In the genomic region with DNA sequence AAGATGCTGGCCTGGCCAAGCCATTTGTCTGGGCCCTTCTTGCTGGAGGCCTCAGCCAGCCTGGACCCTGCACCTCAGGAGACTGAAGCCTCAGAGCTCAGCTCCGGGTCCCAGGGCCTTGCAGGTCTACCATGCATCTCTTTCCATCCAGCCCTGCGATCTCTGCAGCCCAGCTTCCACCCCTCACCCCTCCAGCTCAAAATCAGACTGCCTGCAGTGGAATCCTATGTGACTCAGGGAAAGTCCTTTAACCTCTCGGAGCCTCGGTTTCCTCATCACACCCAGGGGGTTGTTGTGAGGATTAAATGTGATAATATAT, we compare ENCODE assay signal across 27 cellular contexts. TPM values are rescaled to one million over a fixed set of nuclear protein-coding genes. Genes with fewer than 3 reads are reported as not detected.
"Had no signal": no experiment of that assay in that cellular context is flagged by ENCODE, and none has a peak within 500 bp of the region (broad histone marks: within the 10 kb centered on the region; RNA-seq: fewer than 3 reads in every experiment).

No MANE protein-coding gene starts in this region.

- H3K36me3 ChIP-seq: breast epithelium, SJSA1 had no signal

- H3K27me3 ChIP-seq: breast epithelium, SJSA1 had no signal

- H3K27ac Mint-ChIP-seq: activated CD4-positive, alpha-beta memory T cell treated with anti-CD3 and anti-CD28 coated beads for 36 hours; activated naive CD4-positive, alpha-beta T cell treated with anti-CD3 and anti-CD28 coated beads, Interleukin-2, amount 10 ng/mL, durations not matched to agents 7 days and 5 days; activated naive CD8-positive, alpha-beta T cell treated with anti-CD3 and anti-CD28 coated beads for 36 hours; activated T-cell treated with anti-CD3 and anti-CD28 coated beads, Interleukin-2, amount 50 U/mL, for 72 hours; activated T-helper 2 cell treated with anti-CD3 and anti-CD28 coated beads, Interferon-gamma antibody, Interleukin-2, Interleukin-4, amounts not matched to agents 10 μg/mL and 5 μg/mL and 100 μg/mL, durations not matched to agents 14 hours and 24 hours and 36 hours; T-helper 1 cell treated with Interleukin-12 subunit alpha and Interleukin-12 subunit beta and Interleukin-4 antibody, amounts not matched to agents 30 μg/mL and 1 μg/mL, for 36 hours; WTC11 had no signal

- H3K4me3 ChIP-seq: breast epithelium, SJSA1 had no signal

- ATAC-seq: activated T-cell treated with anti-CD3 and anti-CD28 coated beads, Interleukin-2, amount 50 U/mL, for 72 hours; Panc1; SK-N-SH treated with all-trans-retinoic acid at 6 μM for 48 hours; WTC11 had no signal

- H3K4me3 Mint-ChIP-seq: activated CD4-positive, alpha-beta memory T cell treated with anti-CD3 and anti-CD28 coated beads for 36 hours; activated naive CD4-positive, alpha-beta T cell treated with anti-CD3 and anti-CD28 coated beads, Interleukin-2, amount 10 ng/mL, durations not matched to agents 7 days and 5 days; activated naive CD8-positive, alpha-beta T cell treated with anti-CD3 and anti-CD28 coated beads for 36 hours; activated T-cell treated with anti-CD3 and anti-CD28 coated beads, Interleukin-2, amount 50 U/mL, for 72 hours; T-helper 1 cell treated with Interleukin-12 subunit alpha and Interleukin-12 subunit beta and Interleukin-4 antibody, amounts not matched to agents 30 μg/mL and 1 μg/mL, for 36 hours; WTC11 had no signal

- H3K9me3 Mint-ChIP-seq: activated CD4-positive, alpha-beta memory T cell treated with anti-CD3 and anti-CD28 coated beads for 36 hours; activated naive CD4-positive, alpha-beta T cell treated with anti-CD3 and anti-CD28 coated beads, Interleukin-2, amount 10 ng/mL, durations not matched to agents 7 days and 5 days; activated naive CD8-positive, alpha-beta T cell treated with anti-CD3 and anti-CD28 coated beads for 36 hours; activated T-cell treated with anti-CD3 and anti-CD28 coated beads, Interleukin-2, amount 50 U/mL, for 72 hours; activated T-helper 2 cell treated with anti-CD3 and anti-CD28 coated beads, Interferon-gamma antibody, Interleukin-2, Interleukin-4, amounts not matched to agents 10 μg/mL and 5 μg/mL and 100 μg/mL, durations not matched to agents 14 hours and 24 hours and 36 hours; T-helper 1 cell treated with Interleukin-12 subunit alpha and Interleukin-12 subunit beta and Interleukin-4 antibody, amounts not matched to agents 30 μg/mL and 1 μg/mL, for 36 hours; WTC11 had no signal

- DNase-seq: activated CD4-positive, alpha-beta memory T cell treated with anti-CD3 and anti-CD28 coated beads for 36 hours; activated CD4-positive, alpha-beta T cell treated with anti-CD3 and anti-CD28 coated beads for 48 hours; activated CD4-positive, CD25-positive, alpha-beta regulatory T cell treated with anti-CD3 and anti-CD28 coated beads, Interleukin-2, amount 50 U/mL, for 72 hours; activated CD8-positive, alpha-beta memory T cell treated with anti-CD3 and anti-CD28 coated beads, Interleukin-2, amount 50 U/mL, for 4 hours; activated gamma-delta T cell treated with Interleukin-2 at 50 U/mL for 16 hours; activated naive CD4-positive, alpha-beta T cell treated with anti-CD3 and anti-CD28 coated beads, Interleukin-2, amount 10 ng/mL, durations not matched to agents 7 days and 5 days; activated naive CD8-positive, alpha-beta T cell treated with anti-CD3 and anti-CD28 coated beads for 36 hours; activated T-cell treated with anti-CD3 and anti-CD28 coated beads, Interleukin-2, amount 50 U/mL, for 72 hours; KG1; NCI-H1417 treated with DMSO at 0.1 percent for 48 hours; NCI-H2029; NCI-H2107; NCI-H2171 treated with DMSO at 0.1 percent for 48 hours; NCI-H345; NCI-H510A; NCI-H526 treated with DMSO at 0.1 percent for 48 hours; NK-92 treated with Interleukin-12 subunit alpha and Interleukin-12 subunit beta, amount 100 ng/mL, for 24 hours; OCI-M1 had no signal

- H3K36me3 Mint-ChIP-seq: activated CD4-positive, alpha-beta memory T cell treated with anti-CD3 and anti-CD28 coated beads for 36 hours; activated naive CD8-positive, alpha-beta T cell treated with anti-CD3 and anti-CD28 coated beads for 36 hours had no signal

- H3K27ac ChIP-seq: SJSA1 had no signal

- H3K9me3 ChIP-seq: breast epithelium, SJSA1 had no signal

- H3K27me3 Mint-ChIP-seq: activated CD4-positive, alpha-beta memory T cell treated with anti-CD3 and anti-CD28 coated beads for 36 hours had no signal

RNA-seq across cellular contexts. Expression of gene MFAP4, which starts 21.5 kb away (rescaled TPM):
- total RNA-seq: activated CD4-positive, alpha-beta memory T cell treated with anti-CD3 and anti-CD28 coated beads for 36 hours; activated T-helper 2 cell treated with anti-CD3 and anti-CD28 coated beads, Interferon-gamma antibody, Interleukin-2, Interleukin-4, amounts not matched to agents 10 μg/mL and 5 μg/mL and 100 μg/mL, durations not matched to agents 14 hours and 24 hours and 36 hours; M059J had no signal

RNA-seq across cellular contexts. Expression of gene RNF112, which starts 45.6 kb away (rescaled TPM):
- total RNA-seq: LHCN-M2, SJSA1 had no signal
